Comparison of ENCODE assay signal across 10 cellular contexts in genomic region chr6:163490826-163491577, GRCh38.
DNase-seq lines count a peak whose midpoint lies in the region; ATAC-seq and TF ChIP-seq lines count a peak whose summit lies in the region.
"Had no signal": no experiment of that assay in that cellular context is flagged by ENCODE, and none has a peak within 500 bp of the region (broad histone marks: within the 10 kb centered on the region; RNA-seq: fewer than 3 reads in every experiment).

No MANE protein-coding gene starts in this region.

- H3K36me3 ChIP-seq in HAP-1 (replicated peaks), result no peaks in the 10 kb centered on the region

- DNase-seq in G401 (ENCODE audit: low spot score) (peak; percentile 18), head of caudate nucleus (peak in 37 of 42 donors; percentile 6 to 80 (median 46)), pulmonary artery endothelial cell (ENCODE audit: low read depth, low spot score) (peak; percentile 51), NCI-H524 treated with DMSO at 0.1 percent for 48 hours (lab: John Stamatoyannopoulos, UW) (no peak), NCI-H524 (lab: John Stamatoyannopoulos, UW) (no peak), HAP-1 (ENCODE audit: low spot score in 2 of 2) (no peak)

- H3K27ac ChIP-seq in VCaP, result peak overlapping the region; percentile 81
- H3K27ac ChIP-seq: KMS-11 had no signal

- no peaks in the 10 kb centered on the region for H3K9me3 ChIP-seq in HAP-1

- in situ Hi-C loops in G401 (cut with HindIII; ENCODE audit: low sequenced_read_pairs) (no loop called here), HAP-1 (cut with MboI; ENCODE audit: low sequenced_read_pairs) (no loop called here)

- H3K4me1 ChIP-seq in HAP-1, result peaks cover 26% of the 10 kb centered on the region

- no peaks in the 10 kb centered on the region for H3K27me3 ChIP-seq in HAP-1 (ENCODE audit: low read depth)

- no peak overlapping the region for H3K4me3 ChIP-seq in HAP-1
- H3K4me3 ChIP-seq: GM12878 had no signal

- intact Hi-C loops in head of caudate nucleus (cut with DNase I), result no loop called here

- no peak for TF ChIP-seq CTCF in VCaP (conservative IDR thresholded peaks at IDR 0.05)

- ATAC-seq in HG02642 (IDR thresholded peaks at IDR 0.05; ENCODE audit: poor library complexity, unreplicated experiment), result no peak
- ATAC-seq: GM12878 had no signal

Comparison
In these comparisons a context has a peak if more than half of its experiments do, and no peak if none do; other contexts are left out.
1. DNase-seq: peak in G401 (single experiment), head of caudate nucleus (37 of 42) and pulmonary artery endothelial cell (single experiment); none in NCI-H524 treated with DMSO at 0.1 percent for 48 hours (single experiment), NCI-H524 (0 of 2) and HAP-1 (0 of 2).